10 cellular contexts compared by ENCODE assay signal in genomic region chr10:44383749-44384600, GRCh38. TPM values are rescaled to one million over a fixed set of nuclear protein-coding genes. Genes with fewer than 3 reads are reported as not detected.
DNase-seq lines count a peak whose midpoint lies in the region; ATAC-seq and TF ChIP-seq lines count a peak whose summit lies in the region.
"Had no signal": no experiment of that assay in that cellular context is flagged by ENCODE, and none has a peak within 500 bp of the region (broad histone marks: within the 10 kb centered on the region; RNA-seq: fewer than 3 reads in every experiment).

No MANE protein-coding gene starts in this region.

- peaks cover 11% of the 10 kb centered on the region for H3K36me3 Mint-ChIP-seq in type B pancreatic cell

- peaks cover 23% of the 10 kb centered on the region for H3K4me1 Mint-ChIP-seq in type B pancreatic cell (ENCODE audit: unreplicated experiment)

- H3K9me3 Mint-ChIP-seq in type B pancreatic cell: no peaks in the 10 kb centered on the region

- ATAC-seq in HG03565 (IDR thresholded peaks at IDR 0.05; ENCODE audit: unreplicated experiment): no peak

- no peak overlapping the region for H3K27ac Mint-ChIP-seq in type B pancreatic cell

- peak overlapping the region; percentile 91 for H3K4me3 Mint-ChIP-seq in type B pancreatic cell

- DNase-seq in NCI-H748 (lab: John Stamatoyannopoulos, UW; ENCODE audit: unreplicated experiment) (peak; percentile 60), NCI-H748 treated with DMSO at 0.1 percent for 48 hours (lab: John Stamatoyannopoulos, UW) (no peak), ecto neural progenitor cell (ENCODE audit: low spot score) (peak; percentile 63), lung microvascular endothelial cell (ENCODE audit: low read depth in 2 of 2) (peak; percentile 33 to 46), type B pancreatic cell (ENCODE audit: extremely low spot score, unreplicated experiment) (peak; percentile 71), GF-D8 (lab: John Stamatoyannopoulos, UW) (no peak)
- no peak for DNase-seq in central memory CD4-positive, alpha-beta T cell
- DNase-seq: ACHN had no signal

- peaks cover 55% of the 10 kb centered on the region for H3K27me3 Mint-ChIP-seq in type B pancreatic cell

- TF ChIP-seq CTCF in type B pancreatic cell (conservative IDR thresholded peaks at IDR 0.05): no peak

RNA-seq across cellular contexts. Expression of gene CXCL12, which starts 0.9 kb away (rescaled TPM):
- total RNA-seq in lung microvascular endothelial cell: 1.3 and 7.1 TPM in 2 replicates
- 25.7 and 137 TPM in 2 replicates for total RNA-seq in type B pancreatic cell (ENCODE audit: low replicate concordance)
- total RNA-seq: T-helper 1 cell treated with Interleukin-12 subunit alpha and Interleukin-12 subunit beta and Interleukin-4 antibody, amounts not matched to agents 30 ng/mL and 1 ng/mL, for 36 hours had no signal

Comparison
In these comparisons a context has a peak if more than half of its experiments do, and no peak if none do; other contexts are left out.
1. DNase-seq: peak in NCI-H748 (single experiment), ecto neural progenitor cell (single experiment), lung microvascular endothelial cell (2 of 2) and type B pancreatic cell (single experiment); none in NCI-H748 treated with DMSO at 0.1 percent for 48 hours (single experiment), GF-D8 (single experiment) and central memory CD4-positive, alpha-beta T cell (single experiment).